In genomic region chr4:89110986-89111832, GRCh38 we compare ENCODE assay signal across 1 cellular context.
TF ChIP-seq lines count a peak whose summit lies in the region.

Gene TIGD2 (plus strand): TSS chr4:89111533. CDS start chr4:89112975, 1,442 bp downstream.

TF ChIP-seq in GM12878, 131 proteins besides CTCF, POLR2A, EP300 and RAD21 (continued from another document):
- TF ChIP-seq REST (IDR thresholded peaks at IDR 0.05; ENCODE audit: low read depth, low read length) (no peak), FOXM1 (IDR thresholded peaks at IDR 0.05; ENCODE audit: low read depth, low read length) (no peak), NR2F1 (conservative IDR thresholded peaks at IDR 0.05) (no peak; the same call in 1 of the 2 replicates), BRCA1 (IDR thresholded peaks at IDR 0.05; ENCODE audit: low read depth, low read length) (no peak), RBBP5 (conservative IDR thresholded peaks at IDR 0.05) (no peak)
